20 cellular contexts compared by ENCODE assay signal in genomic region chr17:970388-970768, GRCh38. TPM values are rescaled to one million over a fixed set of nuclear protein-coding genes. Genes with fewer than 3 reads are reported as not detected.
DNase-seq lines count a peak whose midpoint lies in the region; ATAC-seq and TF ChIP-seq lines count a peak whose summit lies in the region.
"Had no signal": no experiment of that assay in that cellular context is flagged by ENCODE, and none has a peak within 500 bp of the region (broad histone marks: within the 10 kb centered on the region; RNA-seq: fewer than 3 reads in every experiment).

No MANE protein-coding gene starts in this region.

- H3K27ac ChIP-seq in neural progenitor cell (peak overlapping the region; percentile 38), vagina (peak overlapping the region; percentile 14)
- H3K27ac ChIP-seq: WERI-Rb-1 had no signal

- intact Hi-C loops in vagina (cut with DNase I): loop anchor here (10.0 kb wide), 2 partner anchors 86 to 116 kb away; no protein-coding TSS in a partner anchor

- no peak overlapping the region for H3K4me3 Mint-ChIP-seq in activated naive CD4-positive, alpha-beta T cell treated with anti-CD3 and anti-CD28 coated beads, Interleukin-2, amount 10 ng/mL, durations not matched to agents 7 days and 5 days
- H3K4me3 Mint-ChIP-seq in neural progenitor cell: peak overlapping the region; percentile 77
- H3K4me3 Mint-ChIP-seq: activated CD8-positive, alpha-beta memory T cell treated with anti-CD3 and anti-CD28 coated beads, Interleukin-2, amount 10 ng/mL, durations not matched to agents 7 days and 5 days; CD4-positive, CD25-positive, alpha-beta regulatory T cell; immature natural killer cell had no signal

- no peak for TF ChIP-seq CTCF in fibroblast of mammary gland (conservative IDR thresholded peaks at IDR 0.05; ENCODE audit: control insufficient read depth, insufficient read depth, low read depth, low read length)
- TF ChIP-seq CTCF in neural progenitor cell (IDR thresholded peaks at IDR 0.05): no peak
- TF ChIP-seq CTCF in vagina (IDR thresholded peaks at IDR 0.05): no peak

- peak overlapping the region; percentile 52 for H3K27ac Mint-ChIP-seq in activated naive CD4-positive, alpha-beta T cell treated with anti-CD3 and anti-CD28 coated beads, Interleukin-2, amount 10 ng/mL, durations not matched to agents 7 days and 5 days
- peak overlapping the region; percentile 99 for H3K27ac Mint-ChIP-seq in neural progenitor cell
- H3K27ac Mint-ChIP-seq: activated CD8-positive, alpha-beta memory T cell treated with anti-CD3 and anti-CD28 coated beads, Interleukin-2, amount 10 ng/mL, durations not matched to agents 7 days and 5 days; CD4-positive, CD25-positive, alpha-beta regulatory T cell; immature natural killer cell; stimulated activated naive CD8-positive, alpha-beta T cell treated with anti-CD3 and anti-CD28 coated beads, Interleukin-15, Interleukin-2, amounts not matched to agents 100 ng/mL and 50 ng/mL, for 24 hours had no signal

- H4K20me1 ChIP-seq in neural progenitor cell (ENCODE audit: low read depth): peaks cover 49% of the 10 kb centered on the region

- no peaks in the 10 kb centered on the region for H3K4me1 Mint-ChIP-seq in activated naive CD4-positive, alpha-beta T cell treated with anti-CD3 and anti-CD28 coated beads, Interleukin-2, amount 10 ng/mL, durations not matched to agents 7 days and 5 days
- peaks cover 56% of the 10 kb centered on the region for H3K4me1 Mint-ChIP-seq in neural progenitor cell
- H3K4me1 Mint-ChIP-seq: activated CD8-positive, alpha-beta memory T cell treated with anti-CD3 and anti-CD28 coated beads, Interleukin-2, amount 10 ng/mL, durations not matched to agents 7 days and 5 days; immature natural killer cell had no signal

- CTCF ChIA-PET in activated naive CD4-positive, alpha-beta T cell treated with anti-CD3 and anti-CD28 coated beads, Interleukin-2, amount 10 ng/mL, durations not matched to agents 7 days and 5 days (lab: Charles Lee): no interaction called here

- H3K4me1 ChIP-seq in neural progenitor cell: peaks cover 15% of the 10 kb centered on the region
- H3K4me1 ChIP-seq in vagina: peaks cover 31% of the 10 kb centered on the region

- no peak overlapping the region for H2AFZ ChIP-seq in neural progenitor cell (replicated peaks)

- no peaks in the 10 kb centered on the region for H3K36me3 Mint-ChIP-seq in activated naive CD4-positive, alpha-beta T cell treated with anti-CD3 and anti-CD28 coated beads, Interleukin-2, amount 10 ng/mL, durations not matched to agents 7 days and 5 days
- H3K36me3 Mint-ChIP-seq in neural progenitor cell: peaks cover 34% of the 10 kb centered on the region
- H3K36me3 Mint-ChIP-seq: activated CD8-positive, alpha-beta memory T cell treated with anti-CD3 and anti-CD28 coated beads, Interleukin-2, amount 10 ng/mL, durations not matched to agents 7 days and 5 days; CD4-positive, CD25-positive, alpha-beta regulatory T cell; immature natural killer cell had no signal

- H3K27me3 Mint-ChIP-seq in activated naive CD4-positive, alpha-beta T cell treated with anti-CD3 and anti-CD28 coated beads, Interleukin-2, amount 10 ng/mL, durations not matched to agents 7 days and 5 days: peaks cover 44% of the 10 kb centered on the region
- peaks cover 10% of the 10 kb centered on the region for H3K27me3 Mint-ChIP-seq in neural progenitor cell (ENCODE audit: insufficient read depth, low read depth)

- peaks cover 16% of the 10 kb centered on the region for H3F3A ChIP-seq in neural progenitor cell (ENCODE audit: low read depth)

- no peaks in the 10 kb centered on the region for H3K9me3 ChIP-seq in neural progenitor cell (ENCODE audit: low read depth)
- H3K9me3 ChIP-seq in vagina: no peaks in the 10 kb centered on the region

- TF ChIP-seq POLR2A in vagina (IDR thresholded peaks at IDR 0.05): no peak

- H3K79me2 ChIP-seq in neural progenitor cell (ENCODE audit: low read depth): peaks cover 99% of the 10 kb centered on the region

- H3K9me3 Mint-ChIP-seq in activated naive CD4-positive, alpha-beta T cell treated with anti-CD3 and anti-CD28 coated beads, Interleukin-2, amount 10 ng/mL, durations not matched to agents 7 days and 5 days: no peaks in the 10 kb centered on the region
- peaks cover 2% of the 10 kb centered on the region for H3K9me3 Mint-ChIP-seq in neural progenitor cell
- H3K9me3 Mint-ChIP-seq: immature natural killer cell; stimulated activated naive CD8-positive, alpha-beta T cell treated with anti-CD3 and anti-CD28 coated beads, Interleukin-15, Interleukin-2, amounts not matched to agents 100 ng/mL and 50 ng/mL, for 24 hours had no signal

- no peak for DNase-seq in activated naive CD4-positive, alpha-beta T cell treated with anti-CD3 and anti-CD28 coated beads, Interleukin-2, amount 10 ng/mL, durations not matched to agents 7 days and 5 days
- DNase-seq in activated naive CD4-positive, alpha-beta T cell (lab: John Stamatoyannopoulos, UW): no peak
- DNase-seq in fibroblast of mammary gland (ENCODE audit: low read depth) (no peak), neural progenitor cell (ENCODE audit: low spot score) (no peak), vagina (ENCODE audit: extremely low spot score in 2 of 2) (no peak), dermis blood vessel endothelial cell (no peak)
- DNase-seq in stimulated activated CD4-positive, alpha-beta T cell treated with anti-CD3 and anti-CD28 coated beads, Interleukin-4, amount 100 ng/mL, for 4 hours: no peak
- DNase-seq: 8988T; activated CD8-positive, alpha-beta memory T cell treated with anti-CD3 and anti-CD28 coated beads, Interleukin-2, amount 10 ng/mL, durations not matched to agents 7 days and 5 days; activated gamma-delta T cell treated with Interleukin-2 at 50 U/mL for 16 hours; CD4-positive, CD25-positive, alpha-beta regulatory T cell; immature natural killer cell; mammary epithelial cell; NCI-H187; NCI-H524 treated with DMSO at 0.1 percent for 48 hours; occipital lobe; T-helper 1 cell; WERI-Rb-1 had no signal

- no peak overlapping the region for H3K9ac ChIP-seq in neural progenitor cell

- H3K36me3 ChIP-seq in neural progenitor cell (no peaks in the 10 kb centered on the region), vagina (no peaks in the 10 kb centered on the region)

- H3K4me2 ChIP-seq in neural progenitor cell: peak overlapping the region; percentile 63

- no peak for ATAC-seq in HG03196 (IDR thresholded peaks at IDR 0.05; ENCODE audit: unreplicated experiment)
- ATAC-seq: activated CD8-positive, alpha-beta memory T cell treated with anti-CD3 and anti-CD28 coated beads, Interleukin-2, amount 10 ng/mL, durations not matched to agents 7 days and 5 days had no signal

- H3K27me3 ChIP-seq in neural progenitor cell (no peaks in the 10 kb centered on the region), vagina (no peaks in the 10 kb centered on the region)

- H3K4me3 ChIP-seq in fibroblast of mammary gland (ENCODE audit: control insufficient read depth, low read depth, low read length): peak overlapping the region; percentile 25
- H3K4me3 ChIP-seq in neural progenitor cell: peak overlapping the region; percentile 10
- H3K4me3 ChIP-seq in vagina: peak overlapping the region in 1 of 2 donors; percentile 13

RNA-seq across cellular contexts. Expression of gene NXN, which starts 9.2 kb away (rescaled TPM):
- total RNA-seq in neural progenitor cell (ENCODE audit: low replicate concordance) (35.9 and 69.4 TPM in 2 replicates), vagina (51.6 TPM), dermis blood vessel endothelial cell (123 and 138 TPM in 2 replicates)

RNA-seq across cellular contexts. Expression of gene TIMM22, which starts 26.6 kb away (rescaled TPM):
- total RNA-seq in neural progenitor cell (ENCODE audit: low replicate concordance): 11.7 and 15.7 TPM in 2 replicates
- 8.8 TPM for total RNA-seq in vagina
- 22.3 and 22.4 TPM in 2 replicates for total RNA-seq in dermis blood vessel endothelial cell
